ENCODE assay signal across 22 cellular contexts in genomic region chr6:131779304-131779703, GRCh38.
"Had no signal": no experiment of that assay in that cellular context is flagged by ENCODE, and none has a peak within 500 bp of the region (broad histone marks: within the 10 kb centered on the region; RNA-seq: fewer than 3 reads in every experiment).

No MANE protein-coding gene starts in this region.

- FAIRE-seq: astrocyte, TTC549 had no signal

- H3K4me1 Mint-ChIP-seq: activated B cell treated with CpG ODN at 0.5 μM for 24 hours; activated CD4-positive, alpha-beta memory T cell treated with anti-CD3 and anti-CD28 coated beads, Interleukin-2, amount 10 ng/mL, durations not matched to agents 7 days and 5 days; activated naive CD4-positive, alpha-beta T cell treated with anti-CD3 and anti-CD28 coated beads, Interleukin-2, amount 10 ng/mL, durations not matched to agents 7 days and 5 days; activated naive CD8-positive, alpha-beta T cell treated with anti-CD3 and anti-CD28 coated beads, Interleukin-2, amount 10 ng/mL, durations not matched to agents 7 days and 5 days had no signal

- H3K9me3 Mint-ChIP-seq: activated B cell treated with CpG ODN at 0.5 μM for 24 hours; activated CD4-positive, alpha-beta memory T cell treated with anti-CD3 and anti-CD28 coated beads, Interleukin-2, amount 10 ng/mL, durations not matched to agents 7 days and 5 days; activated naive CD4-positive, alpha-beta T cell treated with anti-CD3 and anti-CD28 coated beads, Interleukin-2, amount 10 ng/mL, durations not matched to agents 7 days and 5 days; activated naive CD8-positive, alpha-beta T cell treated with anti-CD3 and anti-CD28 coated beads, Interleukin-2, amount 10 ng/mL, durations not matched to agents 7 days and 5 days; activated T-cell treated with anti-CD3 and anti-CD28 coated beads, Interleukin-2, amount 50 U/mL, for 72 hours; activated T-helper 2 cell treated with anti-CD3 and anti-CD28 coated beads, Interferon-gamma antibody, Interleukin-2, Interleukin-4, amounts not matched to agents 10 μg/mL and 5 μg/mL and 100 μg/mL, durations not matched to agents 14 hours and 24 hours and 36 hours had no signal

- DNase-seq: activated B cell treated with CpG ODN at 0.5 μM for 24 hours; activated CD4-positive, alpha-beta memory T cell treated with anti-CD3 and anti-CD28 coated beads, Interleukin-2, amount 10 ng/mL, durations not matched to agents 7 days and 5 days; activated CD4-positive, alpha-beta T cell treated with anti-CD3 and anti-CD28 coated beads for 1 hour; activated CD4-positive, alpha-beta T cell treated with anti-CD3 and anti-CD28 coated beads, Interleukin-2, amount 50 U/mL, for 1 hour; activated gamma-delta T cell treated with Interleukin-2 at 50 U/mL for 16 hours; activated naive CD4-positive, alpha-beta T cell treated with anti-CD3 and anti-CD28 coated beads, Interleukin-2, amount 10 ng/mL, durations not matched to agents 7 days and 5 days; activated naive CD8-positive, alpha-beta T cell treated with anti-CD3 and anti-CD28 coated beads, Interleukin-2, amount 10 ng/mL, durations not matched to agents 7 days and 5 days; activated T-cell treated with anti-CD3 and anti-CD28 coated beads for 4 hours; activated T-cell treated with anti-CD3 and anti-CD28 coated beads, Interleukin-2, amount 50 U/mL, for 72 hours; cerebellar nuclear complex; NCI-H1105 treated with DMSO at 0.1 percent for 48 hours; NCI-H1436 treated with DMSO at 0.1 percent for 48 hours; NCI-H187; NCI-H2081; NCI-H524 treated with DMSO at 0.1 percent for 48 hours; NCI-H748 treated with DMSO at 0.1 percent for 48 hours; SIG-M5; T-helper 2 cell; T1000 had no signal

- H3K4me3 Mint-ChIP-seq: activated B cell treated with CpG ODN at 0.5 μM for 24 hours; activated CD4-positive, alpha-beta memory T cell treated with anti-CD3 and anti-CD28 coated beads, Interleukin-2, amount 10 ng/mL, durations not matched to agents 7 days and 5 days; activated naive CD4-positive, alpha-beta T cell treated with anti-CD3 and anti-CD28 coated beads, Interleukin-2, amount 10 ng/mL, durations not matched to agents 7 days and 5 days; activated naive CD8-positive, alpha-beta T cell treated with anti-CD3 and anti-CD28 coated beads, Interleukin-2, amount 10 ng/mL, durations not matched to agents 7 days and 5 days; activated T-cell treated with anti-CD3 and anti-CD28 coated beads, Interleukin-2, amount 50 U/mL, for 72 hours had no signal

- H3K36me3 Mint-ChIP-seq: activated naive CD4-positive, alpha-beta T cell treated with anti-CD3 and anti-CD28 coated beads, Interleukin-2, amount 10 ng/mL, durations not matched to agents 7 days and 5 days; activated naive CD8-positive, alpha-beta T cell treated with anti-CD3 and anti-CD28 coated beads, Interleukin-2, amount 10 ng/mL, durations not matched to agents 7 days and 5 days had no signal

- H3K27ac Mint-ChIP-seq: activated B cell treated with CpG ODN at 0.5 μM for 24 hours; activated CD4-positive, alpha-beta memory T cell treated with anti-CD3 and anti-CD28 coated beads, Interleukin-2, amount 10 ng/mL, durations not matched to agents 7 days and 5 days; activated naive CD4-positive, alpha-beta T cell treated with anti-CD3 and anti-CD28 coated beads, Interleukin-2, amount 10 ng/mL, durations not matched to agents 7 days and 5 days; activated naive CD8-positive, alpha-beta T cell treated with anti-CD3 and anti-CD28 coated beads, Interleukin-2, amount 10 ng/mL, durations not matched to agents 7 days and 5 days; activated T-cell treated with anti-CD3 and anti-CD28 coated beads, Interleukin-2, amount 50 U/mL, for 72 hours; activated T-helper 2 cell treated with anti-CD3 and anti-CD28 coated beads, Interferon-gamma antibody, Interleukin-2, Interleukin-4, amounts not matched to agents 10 μg/mL and 5 μg/mL and 100 μg/mL, durations not matched to agents 14 hours and 24 hours and 36 hours had no signal

- H3K27me3 Mint-ChIP-seq: activated B cell treated with CpG ODN at 0.5 μM for 24 hours; activated naive CD4-positive, alpha-beta T cell treated with anti-CD3 and anti-CD28 coated beads, Interleukin-2, amount 10 ng/mL, durations not matched to agents 7 days and 5 days had no signal

- ATAC-seq: activated T-cell treated with anti-CD3 and anti-CD28 coated beads, Interleukin-2, amount 50 U/mL, for 72 hours had no signal
